In genomic region chr1:38009841-38010180, GRCh38 we compare ENCODE assay signal across 15 cellular contexts. TPM values are rescaled to one million over a fixed set of nuclear protein-coding genes. Genes with fewer than 3 reads are reported as not detected.
DNase-seq lines count a peak whose midpoint lies in the region; ATAC-seq and TF ChIP-seq lines count a peak whose summit lies in the region.
"Had no signal": no experiment of that assay in that cellular context is flagged by ENCODE, and none has a peak within 500 bp of the region (broad histone marks: within the 10 kb centered on the region; RNA-seq: fewer than 3 reads in every experiment).

No MANE protein-coding gene starts in this region.

- no peaks in the 10 kb centered on the region for H3K9me3 Mint-ChIP-seq in activated CD4-positive, alpha-beta memory T cell treated with anti-CD3 and anti-CD28 coated beads, Interleukin-2, amount 10 ng/mL, durations not matched to agents 7 days and 5 days
- no peaks in the 10 kb centered on the region for H3K9me3 Mint-ChIP-seq in immature natural killer cell

- peak overlapping the region; percentile 92 for H3K27ac Mint-ChIP-seq in activated CD4-positive, alpha-beta memory T cell treated with anti-CD3 and anti-CD28 coated beads, Interleukin-2, amount 10 ng/mL, durations not matched to agents 7 days and 5 days
- H3K27ac Mint-ChIP-seq in immature natural killer cell = peak overlapping the region; percentile 92 to 99 (median 97)

- H3K36me3 ChIP-seq in thoracic aorta (no peaks in the 10 kb centered on the region), uterus (no peaks in the 10 kb centered on the region), gastroesophageal sphincter (peaks cover 0 to 3% of the 10 kb centered on the region in 2 donors)
- H3K36me3 ChIP-seq: right lobe of liver, stomach had no signal

- CTCF ChIA-PET in activated CD4-positive, alpha-beta memory T cell treated with anti-CD3 and anti-CD28 coated beads, Interleukin-2, amount 10 ng/mL, durations not matched to agents 7 days and 5 days (lab: Charles Lee) = interaction anchor here (1.4 to 2.5 kb wide), 6 partner anchors 9 to 150 kb away, joined by 3 to 18 read pairs (median 6); partner anchors contain the start of genes MTF1 and SF3A3

- TF ChIP-seq CTCF in thoracic aorta (IDR thresholded peaks at IDR 0.05) (no peak), uterus (IDR thresholded peaks at IDR 0.05) (no peak), gastroesophageal sphincter (IDR thresholded peaks at IDR 0.05) (no peak)

- H3K4me1 Mint-ChIP-seq in activated CD4-positive, alpha-beta memory T cell treated with anti-CD3 and anti-CD28 coated beads, Interleukin-2, amount 10 ng/mL, durations not matched to agents 7 days and 5 days = peaks cover 54% of the 10 kb centered on the region
- peaks cover 76 to 83% of the 10 kb centered on the region in 2 donors for H3K4me1 Mint-ChIP-seq in immature natural killer cell

- no peak for TF ChIP-seq EP300 in gastroesophageal sphincter (IDR thresholded peaks at IDR 0.05)

- 93 to 100% methylated on average over 3 to 5 of the region's 6 CpGs for WGBS in gastroesophageal sphincter (ENCODE audit: low coverage in 1 of 2), 2 donors

- intact Hi-C loops in Right ventricle myocardium superior (cut with DNase I) (no loop called here), left ventricle myocardium superior (cut with micrococcal nuclease) (no loop called here), uterus (cut with DNase I; ENCODE audit: low total_unique reads) (no loop called here)

- POLR2A ChIA-PET in activated CD4-positive, alpha-beta memory T cell treated with anti-CD3 and anti-CD28 coated beads, Interleukin-2, amount 10 ng/mL, durations not matched to agents 7 days and 5 days (lab: Charles Lee) = interaction anchor here (0.5 to 3.0 kb wide), 5 partner anchors 9 to 150 kb away, joined by 3 to 15 read pairs (median 12); partner anchors contain the start of genes MTF1 and SF3A3

- ATAC-seq in Right ventricle myocardium superior (ENCODE audit: poor library complexity) (no peak), left ventricle myocardium superior (no peak), thoracic aorta (ENCODE audit: insufficient number of reproducible peaks, low FRiP score, low read depth) (no peak), GM19035 (IDR thresholded peaks at IDR 0.05; ENCODE audit: unreplicated experiment) (no peak), gastroesophageal sphincter (no peak)
- ATAC-seq: body of pancreas, right lobe of liver had no signal

- peaks cover 8% of the 10 kb centered on the region for H3K36me3 Mint-ChIP-seq in activated CD4-positive, alpha-beta memory T cell treated with anti-CD3 and anti-CD28 coated beads, Interleukin-2, amount 10 ng/mL, durations not matched to agents 7 days and 5 days (ENCODE audit: low read depth)
- no peaks in the 10 kb centered on the region for H3K36me3 Mint-ChIP-seq in immature natural killer cell

- peak; percentile 17 for DNase-seq in Right ventricle myocardium superior
- DNase-seq in left ventricle myocardium superior = no peak
- DNase-seq in activated CD4-positive, alpha-beta memory T cell treated with anti-CD3 and anti-CD28 coated beads, Interleukin-2, amount 10 ng/mL, durations not matched to agents 7 days and 5 days = no peak
- no peak for DNase-seq in immature natural killer cell
- DNase-seq in thoracic aorta (ENCODE audit: low spot score) = no peak
- DNase-seq in uterus = no peak
- DNase-seq: body of pancreas, glutamatergic neuron, NCI-H1930, right lobe of liver, SHP77, stomach had no signal

- TF ChIP-seq POLR2A in uterus (IDR thresholded peaks at IDR 0.05) = no peak
- no peak for TF ChIP-seq POLR2A in gastroesophageal sphincter (IDR thresholded peaks at IDR 0.05)

- no peaks in the 10 kb centered on the region for H3K27me3 ChIP-seq in thoracic aorta (replicated peaks; ENCODE audit: insufficient read depth)
- no peaks in the 10 kb centered on the region for H3K27me3 ChIP-seq in uterus
- H3K27me3 ChIP-seq in gastroesophageal sphincter = no peaks in the 10 kb centered on the region
- H3K27me3 ChIP-seq: body of pancreas, right lobe of liver, stomach had no signal

- H3K27me3 Mint-ChIP-seq in activated CD4-positive, alpha-beta memory T cell treated with anti-CD3 and anti-CD28 coated beads, Interleukin-2, amount 10 ng/mL, durations not matched to agents 7 days and 5 days = no peaks in the 10 kb centered on the region
- H3K27me3 Mint-ChIP-seq in immature natural killer cell (ENCODE audit: low read depth in 3 of 3) = peaks cover 7 to 10% (median 7%) of the 10 kb centered on the region in 3 donors

- no peaks in the 10 kb centered on the region for H3K9me3 ChIP-seq in thoracic aorta
- no peaks in the 10 kb centered on the region for H3K9me3 ChIP-seq in uterus
- no peaks in the 10 kb centered on the region for H3K9me3 ChIP-seq in gastroesophageal sphincter
- H3K9me3 ChIP-seq: body of pancreas, right lobe of liver, stomach had no signal

- H3K4me1 ChIP-seq in thoracic aorta (ENCODE audit: control insufficient read depth in 1 of 2, low read depth in 2 of 2) (peaks cover 16 to 25% of the 10 kb centered on the region in 2 donors), uterus (peaks cover 10 to 12% of the 10 kb centered on the region in 2 donors), gastroesophageal sphincter (peaks cover 0 to 34% (median 14%) of the 10 kb centered on the region in 3 donors)

- no peak overlapping the region for H3K4me3 Mint-ChIP-seq in activated CD4-positive, alpha-beta memory T cell treated with anti-CD3 and anti-CD28 coated beads, Interleukin-2, amount 10 ng/mL, durations not matched to agents 7 days and 5 days
- H3K4me3 Mint-ChIP-seq in immature natural killer cell = peak overlapping the region; percentile 38 to 82 (median 73)

- H3K4me3 ChIP-seq in thoracic aorta (no peak overlapping the region), uterus (no peak overlapping the region), gastroesophageal sphincter (no peak overlapping the region)
- H3K4me3 ChIP-seq: body of pancreas, right lobe of liver, stomach had no signal

- H3K27ac ChIP-seq in thoracic aorta (peak overlapping the region; percentile 52), uterus (no peak overlapping the region), gastroesophageal sphincter (peak overlapping the region in 1 of 4 donors; percentile 53)
- H3K27ac ChIP-seq: body of pancreas, C4-2B, right lobe of liver had no signal

RNA-seq across cellular contexts. Expression of gene UTP11, which starts 2.7 kb away (rescaled TPM):
- 46.5 TPM for total RNA-seq in Right ventricle myocardium superior
- total RNA-seq in left ventricle myocardium superior = 38.6 TPM
- total RNA-seq in activated CD4-positive, alpha-beta memory T cell treated with anti-CD3 and anti-CD28 coated beads, Interleukin-2, amount 10 ng/mL, durations not matched to agents 7 days and 5 days = 10 to 100 TPM; 29.1 to 33.2 TPM
- 10 to 100 TPM; 22.6 to 32.7 (median 30.4) TPM for polyA plus RNA-seq in immature natural killer cell
- 10 to 100 TPM; 14.6 to 76.9 TPM for total RNA-seq in thoracic aorta
- 10 to 100 TPM in 3 of 4 donors, 1 to 10 TPM in 1; 8.2 to 60.3 (median 36.9) TPM for total RNA-seq in uterus
- total RNA-seq in gastroesophageal sphincter = 10 to 100 TPM; 50.7 to 79.2 (median 59.8) TPM

RNA-seq across cellular contexts. Expression of gene FHL3, which starts 4.5 kb away (rescaled TPM):
- 25.4 TPM for total RNA-seq in Right ventricle myocardium superior
- 13.3 TPM for total RNA-seq in left ventricle myocardium superior
- 1 to 10 TPM; 9.1 to 9.8 TPM for total RNA-seq in activated CD4-positive, alpha-beta memory T cell treated with anti-CD3 and anti-CD28 coated beads, Interleukin-2, amount 10 ng/mL, durations not matched to agents 7 days and 5 days
- polyA plus RNA-seq in immature natural killer cell = 100 to 1,000 TPM in 1 of 3 donors, 10 to 100 TPM in 2; 36.8 to 121 (median 74.1) TPM
- 10 to 100 TPM; 57.0 to 90.7 TPM for total RNA-seq in thoracic aorta
- total RNA-seq in uterus = 10 to 100 TPM; 21.0 to 97.5 (median 42.1) TPM
- 10 to 100 TPM; 25.8 to 58.4 (median 30.6) TPM for total RNA-seq in gastroesophageal sphincter

RNA-seq across cellular contexts. Expression of gene SF3A3, which starts 20.0 kb away (rescaled TPM):
- total RNA-seq in Right ventricle myocardium superior (23.5 TPM), left ventricle myocardium superior (28.2 TPM), thoracic aorta (10 to 100 TPM; 31.8 to 61.3 TPM), uterus (100 to 1,000 TPM in 1 of 4 donors, 10 to 100 TPM in 3; 22.6 to 102 (median 45.4) TPM), gastroesophageal sphincter (10 to 100 TPM; 44.0 to 61.9 (median 50.9) TPM)
- total RNA-seq in activated CD4-positive, alpha-beta memory T cell treated with anti-CD3 and anti-CD28 coated beads, Interleukin-2, amount 10 ng/mL, durations not matched to agents 7 days and 5 days = 10 to 100 TPM; 72.1 to 74.3 TPM
- polyA plus RNA-seq in immature natural killer cell = 10 to 100 TPM; 62.3 to 81.7 (median 70.9) TPM

RNA-seq across cellular contexts. Expression of gene POU3F1, which starts 36.8 kb away (rescaled TPM):
- total RNA-seq in Right ventricle myocardium superior (0.16 TPM), left ventricle myocardium superior (not detected), thoracic aorta (not detected), uterus (not detected), gastroesophageal sphincter (under 1 TPM in 1 of 4 donors, not detected in 3; 0.20 TPM)
- not detected for total RNA-seq in activated CD4-positive, alpha-beta memory T cell treated with anti-CD3 and anti-CD28 coated beads, Interleukin-2, amount 10 ng/mL, durations not matched to agents 7 days and 5 days
- under 1 TPM in 2 of 3 donors, not detected in 1; 0.14 to 0.43 TPM for polyA plus RNA-seq in immature natural killer cell
- total RNA-seq: body of pancreas, stomach had no signal

Comparison
In these comparisons a context has a peak if more than half of its experiments do, and no peak if none do; other contexts are left out.
1. H3K27ac ChIP-seq: peak in thoracic aorta (2 of 2); none in uterus (0 of 2).